In genomic region chr5:13251623-13252367, GRCh38 we compare ENCODE assay signal across 12 cellular contexts.
DNase-seq lines count a peak whose midpoint lies in the region; ATAC-seq, FAIRE-seq and TF ChIP-seq lines count a peak whose summit lies in the region.
"Had no signal": no experiment of that assay in that cellular context is flagged by ENCODE, and none has a peak within 500 bp of the region (broad histone marks: within the 10 kb centered on the region; RNA-seq: fewer than 3 reads in every experiment).

No MANE protein-coding gene starts in this region.

- no peaks in the 10 kb centered on the region for H3K27me3 ChIP-seq in endothelial cell of umbilical vein (ENCODE audit: control insufficient read depth in 2 of 2, insufficient read depth in 2 of 2, low read length in 2 of 2)

- peak in 1 of 2 donors; percentile 10 for TF ChIP-seq CTCF in endothelial cell of umbilical vein (IDR thresholded peaks at IDR 0.05; ENCODE audit: extremely low read depth in 1 of 2, insufficient read depth in 1 of 2, low read depth in 1 of 2, low read length in 2 of 2)

- FAIRE-seq in endothelial cell of umbilical vein (lab: Jason Lieb, UNC), result peak; percentile 86

- H3K36me3 ChIP-seq in endothelial cell of umbilical vein (ENCODE audit: control insufficient read depth in 2 of 2, extremely low read depth in 1 of 2, insufficient read depth in 2 of 2, low read length in 2 of 2), result no peaks in the 10 kb centered on the region

- no peak for ATAC-seq in GM21737 (IDR thresholded peaks at IDR 0.05; ENCODE audit: unreplicated experiment)
- ATAC-seq in HG02885 (IDR thresholded peaks at IDR 0.05; ENCODE audit: poor library complexity, unreplicated experiment), result no peak
- ATAC-seq: effector memory CD8-positive, alpha-beta T cell had no signal

- H3K9me3 ChIP-seq in endothelial cell of umbilical vein (replicated peaks; ENCODE audit: control insufficient read depth, insufficient read depth, low read length), result no peaks in the 10 kb centered on the region

- H3K9me1 ChIP-seq in endothelial cell of umbilical vein (replicated peaks; ENCODE audit: control insufficient read depth, extremely low read depth, insufficient read depth, low read length), result no peaks in the 10 kb centered on the region

- CTCF ChIA-PET in endothelial cell of umbilical vein (lab: Charles Lee), result interaction anchor here (1.4 to 3.0 kb wide), 3 partner anchors 8 to 341 kb away, joined by 3 to 17 read pairs (median 5); no protein-coding TSS in a partner anchor

- peak overlapping the region; percentile 45 for H3K4me2 ChIP-seq in endothelial cell of umbilical vein (ENCODE audit: insufficient read depth, low read length)

- intact Hi-C loops in endothelial cell of umbilical vein (cut with micrococcal nuclease), result loop anchor here (1.0 to 5.0 kb wide), 4 partner anchors 33 to 411 kb away; no protein-coding TSS in a partner anchor

- TSS peak; percentile 82 for BruUV-seq in endothelial cell of umbilical vein (replicated peaks; lab: Mats Ljungman, UMichigan)

- H3K9ac ChIP-seq in endothelial cell of umbilical vein (replicated peaks; ENCODE audit: extremely low read depth, insufficient read depth, low read length), result peak overlapping the region; percentile 83

- DNase-seq in HCEC 1CT (peak; percentile 87), NCI-H69 (lab: John Stamatoyannopoulos, UW) (peak; percentile 20), endothelial cell of umbilical vein (ENCODE audit: low read depth, low spot score) (peak; percentile 93), pulmonary artery endothelial cell (ENCODE audit: low read depth, low spot score) (peak; percentile 20), NCI-H2171 (lab: John Stamatoyannopoulos, UW) (no peak)
- DNase-seq: activated naive CD4-positive, alpha-beta T cell treated with anti-CD3 and anti-CD28 coated beads, Interleukin-2, amount 50 U/mL, for 16 hours; CD4-positive, alpha-beta T cell; effector memory CD8-positive, alpha-beta T cell; glutamatergic neuron; NCI-H146 had no signal

- H2AFZ ChIP-seq in endothelial cell of umbilical vein (ENCODE audit: low read depth, low read length), result peak overlapping the region; percentile 72

- H3K79me2 ChIP-seq in endothelial cell of umbilical vein (ENCODE audit: control insufficient read depth, insufficient read depth, low read length), result no peaks in the 10 kb centered on the region

- TF ChIP-seq POLR2A in endothelial cell of umbilical vein (IDR thresholded peaks at IDR 0.05; ENCODE audit: low read depth, low read length), result peak; percentile 34

- H3K27ac ChIP-seq in endothelial cell of umbilical vein (ENCODE audit: insufficient read depth, low read depth, low read length), result peak overlapping the region; percentile 94

- H4K20me1 ChIP-seq in endothelial cell of umbilical vein (replicated peaks; ENCODE audit: control insufficient read depth, extremely low read depth, insufficient read depth, low read length), result no peaks in the 10 kb centered on the region

- dilution Hi-C loops in endothelial cell of umbilical vein (cut with MboI; ENCODE audit: extremely low pct_ligation_motif_present, low sequenced_read_pairs), result no loop called here

- H3K4me1 ChIP-seq in endothelial cell of umbilical vein (ENCODE audit: control insufficient read depth, extremely low read depth, insufficient read depth, low read length), result peaks cover 44% of the 10 kb centered on the region

- POLR2A ChIA-PET in endothelial cell of umbilical vein (lab: Charles Lee), result no interaction called here

- H3K4me3 ChIP-seq in endothelial cell of umbilical vein (replicated peaks in 1 of 3; ENCODE audit: insufficient read depth in 1 of 3, low read depth in 1 of 3, low read length in 3 of 3), result no peak overlapping the region

TF ChIP-seq in endothelial cell of umbilical vein, 7 proteins besides CTCF, POLR2A, EP300 and RAD21:
- TF ChIP-seq JUN (IDR thresholded peaks at IDR 0.05; ENCODE audit: borderline replicate concordance, insufficient read depth, insufficient read length, low read depth) (peak; percentile 67), EZH2 (IDR thresholded peaks at IDR 0.05; ENCODE audit: borderline replicate concordance, low read depth, low read length, severe bottlenecking) (no peak), POLR2AphosphoS5 (IDR thresholded peaks at IDR 0.05; ENCODE audit: insufficient read depth, low read depth, low read length) (peak; percentile 83), MYC (IDR thresholded peaks at IDR 0.05; ENCODE audit: low read depth, low read length) (no peak), MAX (IDR thresholded peaks at IDR 0.05; ENCODE audit: insufficient read depth, insufficient read length) (no peak), FOS (IDR thresholded peaks at IDR 0.05; ENCODE audit: borderline replicate concordance, insufficient read depth, low read length) (peak; percentile 94), GATA2 (IDR thresholded peaks at IDR 0.05; ENCODE audit: insufficient read depth, insufficient read length, low read depth, low read length) (peak; percentile 98)
TF ChIP-seq in endothelial cell of umbilical vein: peak in this region for 4.
